27 cellular contexts compared by ENCODE assay signal in genomic region chr22:48643066-48643731, GRCh38.
"Had no signal": no experiment of that assay in that cellular context is flagged by ENCODE, and none has a peak within 500 bp of the region (broad histone marks: within the 10 kb centered on the region; RNA-seq: fewer than 3 reads in every experiment).

No MANE protein-coding gene starts in this region.

- H3K4me3 ChIP-seq: dorsolateral prefrontal cortex, gastrocnemius medialis, mucosa of descending colon, sigmoid colon, thoracic aorta, tibial nerve, upper lobe of right lung, uterus had no signal

- H3K9me3 ChIP-seq: gastrocnemius medialis, mucosa of descending colon, sigmoid colon, thoracic aorta, tibial nerve, upper lobe of right lung, uterus had no signal

- H2AFZ ChIP-seq: parathyroid adenoma had no signal

- ATAC-seq: esophagus mucosa; gastrocnemius medialis; left lobe of liver; mucosa of descending colon; stimulated activated naive CD8-positive, alpha-beta T cell treated with anti-CD3 and anti-CD28 coated beads, Interleukin-15, Interleukin-2, amounts not matched to agents 100 U/mL and 50 U/mL, for 24 hours; upper lobe of right lung had no signal

- H3K79me2 ChIP-seq: parathyroid adenoma had no signal

- H3K4me1 ChIP-seq: gastrocnemius medialis, parathyroid adenoma, sigmoid colon, upper lobe of right lung, uterus had no signal

- H3K27ac Mint-ChIP-seq: mesothelial cell of epicardium; natural killer cell treated with Interleukin-12 subunit alpha and Interleukin-12 subunit beta and Interleukin-15 and Interleukin-18, amount 100 ng/mL, for 72 hours; progenitor cell of endocrine pancreas; stimulated activated effector memory CD8-positive, alpha-beta T cell treated with anti-CD3 and anti-CD28 coated beads, Interleukin-12 subunit alpha, Interleukin-12 subunit beta, amount 100 ng/mL, for 72 hours had no signal

- H3K9ac ChIP-seq: parathyroid adenoma had no signal

- H3K9me3 Mint-ChIP-seq: mesothelial cell of epicardium; naive B cell; natural killer cell treated with Interleukin-12 subunit alpha and Interleukin-12 subunit beta and Interleukin-15 and Interleukin-18, amount 100 ng/mL, for 72 hours; neural crest cell; stimulated activated effector memory CD8-positive, alpha-beta T cell treated with anti-CD3 and anti-CD28 coated beads, Interleukin-12 subunit alpha, Interleukin-12 subunit beta, amount 100 ng/mL, for 72 hours had no signal

- H3K4me1 Mint-ChIP-seq: mesothelial cell of epicardium; naive B cell; stimulated activated effector memory CD8-positive, alpha-beta T cell treated with anti-CD3 and anti-CD28 coated beads, Interleukin-12 subunit alpha, Interleukin-12 subunit beta, amount 100 ng/mL, for 72 hours had no signal

- H3K4me3 Mint-ChIP-seq: mesothelial cell of epicardium; naive B cell; natural killer cell treated with Interleukin-12 subunit alpha and Interleukin-12 subunit beta and Interleukin-15 and Interleukin-18, amount 100 ng/mL, for 72 hours; neural crest cell; stimulated activated effector memory CD8-positive, alpha-beta T cell treated with anti-CD3 and anti-CD28 coated beads, Interleukin-12 subunit alpha, Interleukin-12 subunit beta, amount 100 ng/mL, for 72 hours had no signal

- H3K27me3 ChIP-seq: dorsolateral prefrontal cortex, tibial nerve, upper lobe of right lung, uterus had no signal

- H3K36me3 ChIP-seq: gastrocnemius medialis, sigmoid colon, thoracic aorta, upper lobe of right lung, uterus had no signal

- H3K36me3 Mint-ChIP-seq: mesothelial cell of epicardium; naive B cell; natural killer cell treated with Interleukin-12 subunit alpha and Interleukin-12 subunit beta and Interleukin-15 and Interleukin-18, amount 100 ng/mL, for 72 hours; stimulated activated effector memory CD8-positive, alpha-beta T cell treated with anti-CD3 and anti-CD28 coated beads, Interleukin-12 subunit alpha, Interleukin-12 subunit beta, amount 100 ng/mL, for 72 hours had no signal

- H3K27ac ChIP-seq: epithelial cell of prostate, gastrocnemius medialis, parathyroid adenoma, sigmoid colon, thoracic aorta, upper lobe of right lung, uterus had no signal

- DNase-seq: dorsolateral prefrontal cortex; effector CD4-positive, alpha-beta T cell; foreskin fibroblast; gastrocnemius medialis; head of caudate nucleus; kidney; mesenchymal stem cell; mucosa of descending colon; naive B cell; sigmoid colon; stimulated activated CD4-positive, alpha-beta T cell treated with anti-CD3 and anti-CD28 coated beads, Interleukin-2, amount 100 ng/mL, for 24 hours; stimulated activated CD4-positive, alpha-beta T cell treated with anti-CD3 and anti-CD28 coated beads, Interleukin-4, amount 100 ng/mL, for 24 hours; upper lobe of right lung; uterus had no signal

- FAIRE-seq: colon, kidney had no signal

- H3K27me3 Mint-ChIP-seq: naive B cell; natural killer cell treated with Interleukin-12 subunit alpha and Interleukin-12 subunit beta and Interleukin-15 and Interleukin-18, amount 100 ng/mL, for 72 hours; progenitor cell of endocrine pancreas had no signal
